10 cellular contexts compared by ENCODE assay signal in genomic region chr4:169272265-169272886, GRCh38. TPM values are rescaled to one million over a fixed set of nuclear protein-coding genes. Genes with fewer than 3 reads are reported as not detected.
DNase-seq lines count a peak whose midpoint lies in the region; ATAC-seq and TF ChIP-seq lines count a peak whose summit lies in the region.
"Had no signal": no experiment of that assay in that cellular context is flagged by ENCODE, and none has a peak within 500 bp of the region (broad histone marks: within the 10 kb centered on the region; RNA-seq: fewer than 3 reads in every experiment).

No MANE protein-coding gene starts in this region.

- H3K36me3 ChIP-seq in Loucy (ENCODE audit: insufficient read depth, low read length), result no peaks in the 10 kb centered on the region
- no peaks in the 10 kb centered on the region for H3K36me3 ChIP-seq in thoracic aorta

- H3F3A ChIP-seq in Loucy (ENCODE audit: low read depth), result peaks cover 3% of the 10 kb centered on the region; the same call in 1 of the 2 replicates

- no peak overlapping the region for H3K4me3 ChIP-seq in Loucy (ENCODE audit: low read length, poor library complexity, severe bottlenecking)
- H3K4me3 ChIP-seq in epithelial cell of esophagus (ENCODE audit: low read length), result no peak overlapping the region
- H3K4me3 ChIP-seq in thoracic aorta, result peak overlapping the region; percentile 92

- peaks cover 19% of the 10 kb centered on the region; the same call in 1 of the 2 replicates for H3K79me2 ChIP-seq in Loucy (ENCODE audit: insufficient read depth, low read length)

- intact Hi-C loops in activated CD4-positive, alpha-beta T cell treated with anti-CD3 and anti-CD28 coated beads, Interleukin-2, amount 10 ng/mL, durations not matched to agents 24 days and 14 days (cut with micrococcal nuclease), result loop anchor here (5.0 kb wide), 2 partner anchors 140 to 215 kb away; no protein-coding TSS in a partner anchor

- peak overlapping the region; percentile 88 to 93 for H3K27ac ChIP-seq in thoracic aorta
- H3K27ac ChIP-seq: SK-N-MC had no signal

- no peak for ATAC-seq in thoracic aorta (ENCODE audit: insufficient number of reproducible peaks, low FRiP score, low read depth)
- ATAC-seq in activated T-helper 17 cell treated with anti-CD3 and anti-CD28 coated beads, Interleukin-2, amount 50 U/mL, for 72 hours (replicated peaks), result no peak

- peak overlapping the region; percentile 69 for H3K4me3 Mint-ChIP-seq in activated CD4-positive, alpha-beta T cell treated with anti-CD3 and anti-CD28 coated beads, Interleukin-2, amount 10 ng/mL, durations not matched to agents 24 days and 14 days
- H3K4me3 Mint-ChIP-seq in activated T-helper 17 cell treated with anti-CD3 and anti-CD28 coated beads, Interleukin-2, amount 50 U/mL, for 72 hours, result no peak overlapping the region

- H3K36me3 Mint-ChIP-seq in activated CD4-positive, alpha-beta T cell treated with anti-CD3 and anti-CD28 coated beads, Interleukin-2, amount 10 ng/mL, durations not matched to agents 24 days and 14 days (ENCODE audit: low read depth), result no peaks in the 10 kb centered on the region
- no peaks in the 10 kb centered on the region for H3K36me3 Mint-ChIP-seq in activated T-helper 17 cell treated with anti-CD3 and anti-CD28 coated beads, Interleukin-2, amount 50 U/mL, for 72 hours (ENCODE audit: low read depth)

- TF ChIP-seq CTCF in Loucy (conservative IDR thresholded peaks at IDR 0.05; ENCODE audit: low read length), result no peak
- TF ChIP-seq CTCF in epithelial cell of esophagus (IDR thresholded peaks at IDR 0.05; ENCODE audit: insufficient read depth, low read depth, low read length, missing control alignments), result no peak
- no peak for TF ChIP-seq CTCF in thoracic aorta (IDR thresholded peaks at IDR 0.05)

- H3K27me3 ChIP-seq in Loucy (ENCODE audit: insufficient read depth, low read length, poor library complexity, severe bottlenecking) (no peaks in the 10 kb centered on the region), thoracic aorta (replicated peaks; ENCODE audit: insufficient read depth) (no peaks in the 10 kb centered on the region)

- peaks cover 64% of the 10 kb centered on the region for H3K27me3 Mint-ChIP-seq in activated CD4-positive, alpha-beta T cell treated with anti-CD3 and anti-CD28 coated beads, Interleukin-2, amount 10 ng/mL, durations not matched to agents 24 days and 14 days
- peaks cover 39% of the 10 kb centered on the region for H3K27me3 Mint-ChIP-seq in activated T-helper 17 cell treated with anti-CD3 and anti-CD28 coated beads, Interleukin-2, amount 50 U/mL, for 72 hours

- no peaks in the 10 kb centered on the region for H3K9me2 ChIP-seq in Loucy (replicated peaks; ENCODE audit: low read depth, low read length)

- H3K4me2 ChIP-seq in Loucy (ENCODE audit: low read depth, low read length, poor library complexity, severe bottlenecking), result peak overlapping the region; percentile 88

- no peaks in the 10 kb centered on the region for H4K20me1 ChIP-seq in Loucy (ENCODE audit: insufficient read depth, low read length, poor library complexity, severe bottlenecking)

- H3K27ac Mint-ChIP-seq in activated CD4-positive, alpha-beta T cell treated with anti-CD3 and anti-CD28 coated beads, Interleukin-2, amount 10 ng/mL, durations not matched to agents 24 days and 14 days, result no peak overlapping the region
- H3K27ac Mint-ChIP-seq in activated T-helper 17 cell treated with anti-CD3 and anti-CD28 coated beads, Interleukin-2, amount 50 U/mL, for 72 hours, result no peak overlapping the region
- H3K27ac Mint-ChIP-seq: dendritic cell treated with granulocyte-macrophage colony-stimulating factor and Interleukin-4, amounts not matched to agents 40 ng/mL and 50 ng/mL, for 4 days had no signal

- H3K9me3 ChIP-seq in Loucy (ENCODE audit: insufficient read depth, low read depth, low read length) (no peaks in the 10 kb centered on the region), thoracic aorta (no peaks in the 10 kb centered on the region)

- no peaks in the 10 kb centered on the region for H3K9me3 Mint-ChIP-seq in activated CD4-positive, alpha-beta T cell treated with anti-CD3 and anti-CD28 coated beads, Interleukin-2, amount 10 ng/mL, durations not matched to agents 24 days and 14 days
- H3K9me3 Mint-ChIP-seq in activated T-helper 17 cell treated with anti-CD3 and anti-CD28 coated beads, Interleukin-2, amount 50 U/mL, for 72 hours, result no peaks in the 10 kb centered on the region
- H3K9me3 Mint-ChIP-seq: dendritic cell treated with granulocyte-macrophage colony-stimulating factor and Interleukin-4, amounts not matched to agents 40 ng/mL and 50 ng/mL, for 4 days had no signal

- H3K4me1 Mint-ChIP-seq in activated CD4-positive, alpha-beta T cell treated with anti-CD3 and anti-CD28 coated beads, Interleukin-2, amount 10 ng/mL, durations not matched to agents 24 days and 14 days, result peaks cover 10% of the 10 kb centered on the region
- no peaks in the 10 kb centered on the region for H3K4me1 Mint-ChIP-seq in activated T-helper 17 cell treated with anti-CD3 and anti-CD28 coated beads, Interleukin-2, amount 50 U/mL, for 72 hours

- peak; percentile 39 for DNase-seq in activated CD4-positive, alpha-beta T cell treated with anti-CD3 and anti-CD28 coated beads, Interleukin-2, amount 10 ng/mL, durations not matched to agents 24 days and 14 days
- DNase-seq in activated CD4-positive, alpha-beta T cell treated with anti-CD3 and anti-CD28 coated beads for 48 hours, result no peak
- DNase-seq in epithelial cell of esophagus (ENCODE audit: low read depth), result peak; percentile 61
- DNase-seq in thoracic aorta (ENCODE audit: low spot score), result no peak
- DNase-seq in GOT3 (lab: John Stamatoyannopoulos, UW), result no peak
- DNase-seq in HuH-7.5 (ENCODE audit: low spot score), result no peak

- H3K9ac ChIP-seq in Loucy (ENCODE audit: low read depth, low read length, poor library complexity, severe bottlenecking), result no peak overlapping the region

- no peak overlapping the region for H2AFZ ChIP-seq in Loucy (ENCODE audit: low read length)

- H3K4me1 ChIP-seq in Loucy (ENCODE audit: insufficient read depth, low read length, poor library complexity, severe bottlenecking) (peaks cover 30% of the 10 kb centered on the region), thoracic aorta (ENCODE audit: control insufficient read depth in 1 of 2, low read depth in 2 of 2) (peaks cover 11 to 33% of the 10 kb centered on the region in 2 donors)

RNA-seq across cellular contexts. Expression of gene SH3RF1, which starts 1.6 kb away (rescaled TPM):
- total RNA-seq in activated CD4-positive, alpha-beta T cell treated with anti-CD3 and anti-CD28 coated beads, Interleukin-2, amount 10 ng/mL, durations not matched to agents 24 days and 14 days, result 0.66 and 0.68 TPM in 2 replicates
- 10 to 100 TPM; 21.9 to 24.6 TPM for total RNA-seq in thoracic aorta
- 1 to 10 TPM in 1 of 2 donors, under 1 TPM in 1; 0.26 to 1.4 TPM for total RNA-seq in activated T-helper 17 cell treated with anti-CD3 and anti-CD28 coated beads, Interleukin-2, amount 50 U/mL, for 72 hours

Comparison
In these comparisons a context has a peak if more than half of its experiments do, and no peak if none do; other contexts are left out.
1. DNase-seq: peak in activated CD4-positive, alpha-beta T cell treated with anti-CD3 and anti-CD28 coated beads, Interleukin-2, amount 10 ng/mL, durations not matched to agents 24 days and 14 days (single experiment) and epithelial cell of esophagus (single experiment); none in activated CD4-positive, alpha-beta T cell treated with anti-CD3 and anti-CD28 coated beads for 48 hours (single experiment), thoracic aorta (single experiment), GOT3 (single experiment) and HuH-7.5 (single experiment).
2. RNA of gene SH3RF1, which starts 1.6 kb away (total RNA-seq): 21.9 to 24.6 TPM in thoracic aorta; 0.26 to 1.4 TPM in activated T-helper 17 cell treated with anti-CD3 and anti-CD28 coated beads, Interleukin-2, amount 50 U/mL, for 72 hours and 0.66 to 0.68 TPM in activated CD4-positive, alpha-beta T cell treated with anti-CD3 and anti-CD28 coated beads, Interleukin-2, amount 10 ng/mL, durations not matched to agents 24 days and 14 days; every median in the first group is over 4 times any median in the second.